1 cellular context compared by ENCODE assay signal in the genomic region with DNA sequence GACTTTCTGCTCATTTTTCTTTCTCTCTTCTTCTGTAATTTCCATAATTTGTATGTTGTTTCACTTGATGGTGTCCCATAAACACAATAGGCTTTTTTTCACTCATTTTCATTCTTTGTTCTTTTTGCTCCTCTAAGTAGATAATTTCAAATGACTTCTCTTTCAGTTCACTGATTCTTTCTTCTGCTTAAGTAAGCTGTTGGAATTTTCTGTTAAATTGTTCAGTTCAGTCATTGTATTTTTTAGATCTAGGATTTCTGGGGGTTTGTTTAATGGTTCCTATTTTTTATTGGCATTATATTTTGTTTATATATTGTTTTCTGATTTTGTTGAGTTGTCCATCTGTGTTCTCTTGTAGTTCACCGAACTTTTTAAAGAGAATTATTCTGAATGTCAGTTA.
TF ChIP-seq lines count a peak whose summit lies in the region.

No MANE protein-coding gene starts in this region.

TF ChIP-seq in K562, 482 proteins besides CTCF, POLR2A, EP300 and RAD21:
- TF ChIP-seq, protein P1, sequence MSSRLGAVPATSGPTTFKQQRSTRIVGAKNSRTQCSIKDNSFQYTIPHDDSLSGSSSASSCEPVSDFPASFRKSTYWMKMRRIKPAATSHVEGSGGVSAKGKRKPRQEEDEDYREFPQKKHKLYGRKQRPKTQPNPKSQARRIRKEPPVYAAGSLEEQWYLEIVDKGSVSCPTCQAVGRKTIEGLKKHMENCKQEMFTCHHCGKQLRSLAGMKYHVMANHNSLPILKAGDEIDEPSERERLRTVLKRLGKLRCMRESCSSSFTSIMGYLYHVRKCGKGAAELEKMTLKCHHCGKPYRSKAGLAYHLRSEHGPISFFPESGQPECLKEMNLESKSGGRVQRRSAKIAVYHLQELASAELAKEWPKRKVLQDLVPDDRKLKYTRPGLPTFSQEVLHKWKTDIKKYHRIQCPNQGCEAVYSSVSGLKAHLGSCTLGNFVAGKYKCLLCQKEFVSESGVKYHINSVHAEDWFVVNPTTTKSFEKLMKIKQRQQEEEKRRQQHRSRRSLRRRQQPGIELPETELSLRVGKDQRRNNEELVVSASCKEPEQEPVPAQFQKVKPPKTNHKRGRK (tag; IDR thresholded peaks at IDR 0.05): 0 out of 2 replicates have a peak, but pooled peaks have one; percentile 33
- no peak for TF ChIP-seq FOXK2 (conservative IDR thresholded peaks at IDR 0.05 in 1 of 2, IDR thresholded peaks at IDR 0.05 in 1 of 2; ENCODE audit: low read depth in 2 of 2)
- TF ChIP-seq TRIM28 (IDR thresholded peaks at IDR 0.05): 0 out of 2 replicates have a peak, but pooled peaks have one; percentile 45
- TF ChIP-seq, protein P2, sequence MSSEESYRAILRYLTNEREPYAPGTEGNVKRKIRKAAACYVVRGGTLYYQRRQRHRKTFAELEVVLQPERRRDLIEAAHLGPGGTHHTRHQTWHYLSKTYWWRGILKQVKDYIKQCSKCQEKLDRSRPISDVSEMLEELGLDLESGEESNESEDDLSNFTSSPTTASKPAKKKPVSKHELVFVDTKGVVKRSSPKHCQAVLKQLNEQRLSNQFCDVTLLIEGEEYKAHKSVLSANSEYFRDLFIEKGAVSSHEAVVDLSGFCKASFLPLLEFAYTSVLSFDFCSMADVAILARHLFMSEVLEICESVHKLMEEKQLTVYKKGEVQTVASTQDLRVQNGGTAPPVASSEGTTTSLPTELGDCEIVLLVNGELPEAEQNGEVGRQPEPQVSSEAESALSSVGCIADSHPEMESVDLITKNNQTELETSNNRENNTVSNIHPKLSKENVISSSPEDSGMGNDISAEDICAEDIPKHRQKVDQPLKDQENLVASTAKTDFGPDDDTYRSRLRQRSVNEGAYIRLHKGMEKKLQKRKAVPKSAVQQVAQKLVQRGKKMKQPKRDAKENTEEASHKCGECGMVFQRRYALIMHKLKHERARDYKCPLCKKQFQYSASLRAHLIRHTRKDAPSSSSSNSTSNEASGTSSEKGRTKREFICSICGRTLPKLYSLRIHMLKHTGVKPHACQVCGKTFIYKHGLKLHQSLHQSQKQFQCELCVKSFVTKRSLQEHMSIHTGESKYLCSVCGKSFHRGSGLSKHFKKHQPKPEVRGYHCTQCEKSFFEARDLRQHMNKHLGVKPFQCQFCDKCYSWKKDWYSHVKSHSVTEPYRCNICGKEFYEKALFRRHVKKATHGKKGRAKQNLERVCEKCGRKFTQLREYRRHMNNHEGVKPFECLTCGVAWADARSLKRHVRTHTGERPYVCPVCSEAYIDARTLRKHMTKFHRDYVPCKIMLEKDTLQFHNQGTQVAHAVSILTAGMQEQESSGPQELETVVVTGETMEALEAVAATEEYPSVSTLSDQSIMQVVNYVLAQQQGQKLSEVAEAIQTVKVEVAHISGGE (CRISPR knock-in tag; IDR thresholded peaks at IDR 0.05): no peak
